In genomic region chr5:159339451-159339850, GRCh38 we compare ENCODE assay signal across 19 cellular contexts. TPM values are rescaled to one million over a fixed set of nuclear protein-coding genes. Genes with fewer than 3 reads are reported as not detected.
DNase-seq lines count a peak whose midpoint lies in the region; ATAC-seq and TF ChIP-seq lines count a peak whose summit lies in the region.
"Had no signal": no experiment of that assay in that cellular context is flagged by ENCODE, and none has a peak within 500 bp of the region (broad histone marks: within the 10 kb centered on the region; RNA-seq: fewer than 3 reads in every experiment).

No MANE protein-coding gene starts in this region.

- peak overlapping the region; percentile 38 for H3K27ac Mint-ChIP-seq in T-helper 1 cell treated with Interleukin-12 subunit alpha and Interleukin-12 subunit beta and Interleukin-4 antibody, amounts not matched to agents 30 μg/mL and 1 μg/mL, for 36 hours
- peak overlapping the region in 6 of 7 donors; percentile 22 to 85 (median 62) for H3K27ac Mint-ChIP-seq in CD4-positive, alpha-beta memory T cell
- H3K27ac Mint-ChIP-seq: GM23338 had no signal

- no peak overlapping the region for H3K27ac ChIP-seq in CD4-positive, alpha-beta memory T cell (ENCODE audit: low read depth, low read length)
- H3K27ac ChIP-seq: 22Rv1, HL-60, PC-9 had no signal

- CTCF ChIA-PET in CD4-positive, alpha-beta memory T cell (lab: Charles Lee; ENCODE audit: partially characterized antibody) = interaction anchor here (3.3 kb wide), 1 partner anchor 7 kb away, joined by 18 read pairs; no protein-coding TSS in a partner anchor

- no peak for DNase-seq in T-helper 1 cell
- DNase-seq in CD4-positive, alpha-beta memory T cell = no peak
- DNase-seq in SW480 (ENCODE audit: low spot score) = peak; percentile 84
- peak; percentile 4 for DNase-seq in kidney epithelial cell (ENCODE audit: low read depth)
- no peak for DNase-seq in NCI-H2196 (lab: John Stamatoyannopoulos, UW; ENCODE audit: unreplicated experiment)
- no peak for DNase-seq in superior temporal gyrus (ENCODE audit: extremely low spot score)
- DNase-seq: GF-D8, NCI-H1417 treated with DMSO at 0.1 percent for 48 hours, NCI-H2029, NCI-H2171, NCI-H774 had no signal

- H3K9me3 ChIP-seq in CD4-positive, alpha-beta memory T cell (ENCODE audit: control insufficient read depth in 1 of 2, low read length in 2 of 2) = no peaks in the 10 kb centered on the region

- POLR2A ChIA-PET in CD4-positive, alpha-beta memory T cell (lab: Charles Lee; ENCODE audit: partially characterized antibody) = interaction anchor here (0.7 kb wide), 1 partner anchor 591 kb away, joined by 4 read pairs; no protein-coding TSS in a partner anchor

- TF ChIP-seq CTCF in kidney epithelial cell (IDR thresholded peaks at IDR 0.05; ENCODE audit: insufficient read depth, low read length, poor library complexity, severe bottlenecking) = no peak

- intact Hi-C loops in CD4-positive, alpha-beta memory T cell (cut with micrococcal nuclease) = loop anchor here (5.0 kb wide), 1 partner anchor 778 kb away; the partner anchor contains the start of gene PWWP2A

- H3K9me3 Mint-ChIP-seq in T-helper 1 cell treated with Interleukin-12 subunit alpha and Interleukin-12 subunit beta and Interleukin-4 antibody, amounts not matched to agents 30 μg/mL and 1 μg/mL, for 36 hours = peaks cover 30% of the 10 kb centered on the region
- H3K9me3 Mint-ChIP-seq in CD4-positive, alpha-beta memory T cell = peaks cover 0 to 5% (median 2%) of the 10 kb centered on the region in 8 donors

- H3K36me3 Mint-ChIP-seq in T-helper 1 cell treated with Interleukin-12 subunit alpha and Interleukin-12 subunit beta and Interleukin-4 antibody, amounts not matched to agents 30 μg/mL and 1 μg/mL, for 36 hours (ENCODE audit: low read depth) = peaks cover 38% of the 10 kb centered on the region
- no peaks in the 10 kb centered on the region for H3K36me3 Mint-ChIP-seq in CD4-positive, alpha-beta memory T cell

- H3K27me3 ChIP-seq in CD4-positive, alpha-beta memory T cell (ENCODE audit: insufficient read depth, low read length) = no peaks in the 10 kb centered on the region
- H3K27me3 ChIP-seq in kidney epithelial cell (ENCODE audit: control insufficient read depth, insufficient read depth, low read length) = no peaks in the 10 kb centered on the region

- H3K4me1 Mint-ChIP-seq in T-helper 1 cell treated with Interleukin-12 subunit alpha and Interleukin-12 subunit beta and Interleukin-4 antibody, amounts not matched to agents 30 μg/mL and 1 μg/mL, for 36 hours (ENCODE audit: low read depth) = peaks cover 75% of the 10 kb centered on the region
- H3K4me1 Mint-ChIP-seq in CD4-positive, alpha-beta memory T cell = peaks cover 58 to 84% (median 74%) of the 10 kb centered on the region in 4 donors
- H3K4me1 Mint-ChIP-seq: GM23338 had no signal

- H3K4me3 ChIP-seq in CD4-positive, alpha-beta memory T cell (ENCODE audit: low read length in 2 of 2) = no peak overlapping the region
- H3K4me3 ChIP-seq in kidney epithelial cell (ENCODE audit: low read depth, low read length) = no peak overlapping the region
- H3K4me3 ChIP-seq: GM23338, PC-9 had no signal

- H3K4me3 Mint-ChIP-seq in T-helper 1 cell treated with Interleukin-12 subunit alpha and Interleukin-12 subunit beta and Interleukin-4 antibody, amounts not matched to agents 30 μg/mL and 1 μg/mL, for 36 hours = peak overlapping the region; percentile 33
- H3K4me3 Mint-ChIP-seq in CD4-positive, alpha-beta memory T cell = peak overlapping the region in 1 of 8 donors; percentile 27
- H3K4me3 Mint-ChIP-seq: GM23338 had no signal

- H3K27me3 Mint-ChIP-seq in T-helper 1 cell treated with Interleukin-12 subunit alpha and Interleukin-12 subunit beta and Interleukin-4 antibody, amounts not matched to agents 30 μg/mL and 1 μg/mL, for 36 hours (ENCODE audit: low read depth) = peaks cover 4% of the 10 kb centered on the region
- no peaks in the 10 kb centered on the region for H3K27me3 Mint-ChIP-seq in CD4-positive, alpha-beta memory T cell

- peaks cover 79% of the 10 kb centered on the region for H3K4me1 ChIP-seq in CD4-positive, alpha-beta memory T cell (ENCODE audit: insufficient read depth, low read length)

- H3K36me3 ChIP-seq in CD4-positive, alpha-beta memory T cell (ENCODE audit: insufficient read depth, low read length) = no peaks in the 10 kb centered on the region
- no peaks in the 10 kb centered on the region for H3K36me3 ChIP-seq in kidney epithelial cell (ENCODE audit: control insufficient read depth, insufficient read depth, low read length)

- ATAC-seq in SK-N-SH treated with all-trans-retinoic acid at 6 μM for 48 hours = no peak
- ATAC-seq: GM23338 had no signal

TF ChIP-seq in SK-N-SH treated with all-trans-retinoic acid at 6 μM for 48 hours, 23 proteins besides CTCF, POLR2A, EP300 and RAD21 (continues in another document):
- TF ChIP-seq TCF4 (CRISPR knock-in tag; IDR thresholded peaks at IDR 0.05; ENCODE audit: borderline replicate concordance) = no peak
- no peak for TF ChIP-seq RARB (CRISPR knock-in tag; IDR thresholded peaks at IDR 0.05)
- TF ChIP-seq PATZ1 (CRISPR knock-in tag; IDR thresholded peaks at IDR 0.05; ENCODE audit: borderline replicate concordance) = no peak
- TF ChIP-seq POU6F1 (CRISPR knock-in tag; IDR thresholded peaks at IDR 0.05; ENCODE audit: borderline replicate concordance, low read depth) = no peak
- no peak for TF ChIP-seq CSDC2 (CRISPR knock-in tag; IDR thresholded peaks at IDR 0.05)
- TF ChIP-seq ISL1 (CRISPR knock-in tag; IDR thresholded peaks at IDR 0.05) = no peak
- TF ChIP-seq ARNTL (CRISPR knock-in tag; IDR thresholded peaks at IDR 0.05; ENCODE audit: borderline replicate concordance, low read depth) = no peak
- TF ChIP-seq ZFP30 (CRISPR knock-in tag; IDR thresholded peaks at IDR 0.05) = no peak
- TF ChIP-seq ZC3H10 (CRISPR knock-in tag; IDR thresholded peaks at IDR 0.05) = no peak
- no peak for TF ChIP-seq GLIS3 (CRISPR knock-in tag; IDR thresholded peaks at IDR 0.05)
- TF ChIP-seq TOX (CRISPR knock-in tag; IDR thresholded peaks at IDR 0.05; ENCODE audit: borderline replicate concordance) = no peak
- no peak for TF ChIP-seq ZFP3 (CRISPR knock-in tag; IDR thresholded peaks at IDR 0.05)
- TF ChIP-seq CSRNP3 (CRISPR knock-in tag; IDR thresholded peaks at IDR 0.05) = no peak
- TF ChIP-seq ZNF565 (CRISPR knock-in tag; conservative IDR thresholded peaks at IDR 0.05; ENCODE audit: low read depth) = no peak
- TF ChIP-seq ESRRG (CRISPR knock-in tag; IDR thresholded peaks at IDR 0.05) = no peak

RNA-seq across cellular contexts. Expression of gene IL12B, which starts 9.2 kb away (rescaled TPM):
- not detected for total RNA-seq in CD4-positive, alpha-beta memory T cell
- not detected for polyA plus RNA-seq in CD4-positive, alpha-beta memory T cell
- total RNA-seq in kidney epithelial cell = not detected in 2 replicates
- total RNA-seq: GM23338, NCI-H460, PC-9 had no signal
- polyA plus RNA-seq: GM23338, IgD-negative memory B cell had no signal

Comparison
In these comparisons a context has a peak if more than half of its experiments do, and no peak if none do; other contexts are left out.
1. DNase-seq: peak in SW480 (single experiment) and kidney epithelial cell (single experiment); none in T-helper 1 cell (0 of 5), CD4-positive, alpha-beta memory T cell (0 of 5), NCI-H2196 (single experiment) and superior temporal gyrus (single experiment).